16 cellular contexts compared by ENCODE assay signal in genomic region chr12:56494481-56494880, GRCh38. TPM values are rescaled to one million over a fixed set of nuclear protein-coding genes. Genes with fewer than 3 reads are reported as not detected.
"Had no signal": no experiment of that assay in that cellular context is flagged by ENCODE, and none has a peak within 500 bp of the region (broad histone marks: within the 10 kb centered on the region; RNA-seq: fewer than 3 reads in every experiment).

No MANE protein-coding gene starts in this region.

RNA-seq across cellular contexts. Expression of gene GLS2, which starts 6.5 kb away (rescaled TPM):
- total RNA-seq: ascending aorta had no signal

RNA-seq across cellular contexts. Expression of gene MIP, which starts 40.0 kb away (rescaled TPM):
- total RNA-seq: activated naive CD4-positive, alpha-beta T cell treated with anti-CD3 and anti-CD28 coated beads for 36 hours; activated naive CD4-positive, alpha-beta T cell treated with anti-CD3 and anti-CD28 coated beads, Interleukin-2, amount 50 U/mL, for 72 hours; activated naive CD8-positive, alpha-beta T cell treated with anti-CD3 and anti-CD28 coated beads for 36 hours; activated naive CD8-positive, alpha-beta T cell treated with anti-CD3 and anti-CD28 coated beads, Interleukin-2, amount 10 ng/mL, durations not matched to agents 7 days and 5 days; activated T-cell treated with anti-CD3 and anti-CD28 coated beads, Interleukin-2, amount 50 U/mL, for 72 hours; activated T-helper 1 cell treated with anti-CD3 and anti-CD28 coated beads, Interleukin-12 subunit alpha, Interleukin-12 subunit beta, Interleukin-2, Interleukin-4 antibody, amounts not matched to agents 30 ng/mL and 10 ng/mL and 1 ng/mL, durations not matched to agents 14 hours and 24 hours and 36 hours; activated T-helper 17 cell treated with anti-CD3 and anti-CD28 coated beads, Interleukin-2, amount 50 U/mL, for 72 hours; activated T-helper 2 cell treated with anti-CD3 and anti-CD28 coated beads, Interferon-gamma antibody, Interleukin-2, Interleukin-4, amounts not matched to agents 10 μg/mL and 5 μg/mL and 100 μg/mL, durations not matched to agents 14 hours and 24 hours and 36 hours; aorta; ascending aorta; astrocyte; body of pancreas; breast epithelium; cardiac muscle cell; cerebellum; chondrocyte had no signal
- polyA plus RNA-seq: aorta had no signal
